Comparison of ENCODE assay signal across 21 cellular contexts in the genomic region with DNA sequence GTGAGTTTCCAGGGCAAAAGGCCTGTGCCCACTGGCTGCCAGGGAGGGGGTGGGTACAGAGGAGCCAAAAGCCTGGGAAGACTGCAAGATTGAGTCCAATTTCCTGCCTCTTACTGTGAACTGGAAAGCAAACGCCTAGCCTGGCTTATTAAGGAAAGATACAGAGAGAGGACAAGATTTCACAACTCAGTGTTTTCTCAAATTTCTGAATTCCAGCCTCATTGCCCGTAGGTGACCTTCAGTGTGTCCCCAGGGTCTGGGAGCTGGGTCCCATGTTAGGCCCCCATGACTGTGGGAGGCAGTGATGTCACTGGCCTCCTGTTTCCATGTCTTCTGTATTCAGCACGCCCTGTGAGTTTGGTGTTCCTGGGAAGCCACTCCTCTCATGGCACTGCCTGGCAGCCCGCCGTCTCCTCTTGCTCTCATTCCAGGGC.
DNase-seq lines count a peak whose midpoint lies in the region; TF ChIP-seq lines count a peak whose summit lies in the region.
"Had no signal": no experiment of that assay in that cellular context is flagged by ENCODE, and none has a peak within 500 bp of the region (broad histone marks: within the 10 kb centered on the region; RNA-seq: fewer than 3 reads in every experiment).

No MANE protein-coding gene starts in this region.

- WGBS in mammary epithelial cell (ENCODE audit: low coverage, missing lambda C conversion rate): 75% methylated on average over 4 of the region's 5 CpGs

- no peak overlapping the region for H3K9ac ChIP-seq in adipocyte (ENCODE audit: low read length)
- H3K9ac ChIP-seq in mammary epithelial cell (ENCODE audit: insufficient read depth, low read length): no peak overlapping the region
- H3K9ac ChIP-seq: KMS-11 had no signal

- peaks cover 7% of the 10 kb centered on the region for H3K4me1 Mint-ChIP-seq in type B pancreatic cell (ENCODE audit: unreplicated experiment)
- H3K4me1 Mint-ChIP-seq: CD4-positive, alpha-beta memory T cell; IgD-negative memory B cell had no signal

- H3K9me3 Mint-ChIP-seq in type B pancreatic cell: no peaks in the 10 kb centered on the region
- H3K9me3 Mint-ChIP-seq: CD4-positive, alpha-beta memory T cell had no signal

- no peak overlapping the region for H3K4me2 ChIP-seq in mammary epithelial cell (ENCODE audit: insufficient read depth, low read depth, low read length)
- H3K4me2 ChIP-seq: KMS-11 had no signal

- no peak for TF ChIP-seq CTCF in mammary epithelial cell (conservative IDR thresholded peaks at IDR 0.05 in 1 of 2, IDR thresholded peaks at IDR 0.05 in 1 of 2; ENCODE audit: extremely low read depth in 1 of 2, insufficient read depth in 1 of 2, low read depth in 1 of 2, low read length in 2 of 2)
- no peak for TF ChIP-seq CTCF in type B pancreatic cell (conservative IDR thresholded peaks at IDR 0.05)

- dilution Hi-C loops in mammary epithelial cell (cut with HindIII; ENCODE audit: low sequenced_read_pairs): no loop called here

- no TSS peak for BruUV-seq in mammary epithelial cell (replicated peaks; lab: Mats Ljungman, UMichigan)

- peaks cover 4% of the 10 kb centered on the region for H3K27me3 Mint-ChIP-seq in type B pancreatic cell

- H3K27ac Mint-ChIP-seq in type B pancreatic cell: peak overlapping the region; percentile 40
- H3K27ac Mint-ChIP-seq: CD4-positive, alpha-beta memory T cell; IgD-negative memory B cell had no signal

- in situ Hi-C loops in mammary epithelial cell (cut with MboI; ENCODE audit: low sequenced_read_pairs in 2 of 2): loop anchor here in 1 of 2 donors (25.0 kb wide), 1 partner anchor 504 kb away; no protein-coding TSS in a partner anchor

- peak overlapping the region; percentile 23 for H2AFZ ChIP-seq in mammary epithelial cell (ENCODE audit: low read depth, low read length)

- DNase-seq in adipocyte (ENCODE audit: low read depth) (peak; percentile 10), mammary epithelial cell (no peak), myocyte (ENCODE audit: low read depth) (peak; percentile 4), type B pancreatic cell (ENCODE audit: extremely low spot score, unreplicated experiment) (no peak), MV-4-11 (lab: John Stamatoyannopoulos, UW) (no peak), H4 (ENCODE audit: low spot score) (no peak), NCI-H226 (no peak)
- no peak for DNase-seq in activated CD4-positive, CD25-positive, alpha-beta regulatory T cell treated with anti-CD3 and anti-CD28 coated beads, Interleukin-2, amount 50 U/mL, for 72 hours
- DNase-seq: Caco-2; CD4-positive, alpha-beta memory T cell; GOT3; NCI-H1092; NCI-H1417 treated with DMSO at 0.1 percent for 48 hours; NCI-H1694 treated with DMSO at 0.1 percent for 48 hours; NCI-H2081 treated with DMSO at 0.1 percent for 48 hours; NCI-H446; NCI-H524 treated with DMSO at 0.1 percent for 48 hours; NCI-H774 had no signal

- H3K4me3 ChIP-seq in adipocyte (ENCODE audit: low read length): no peak overlapping the region
- H3K4me3 ChIP-seq in mammary epithelial cell (replicated peaks in 1 of 3; ENCODE audit: insufficient read depth in 1 of 3, low read depth in 2 of 3, low read length in 3 of 3): no peak overlapping the region
- H3K4me3 ChIP-seq: SJSA1 had no signal

- peaks cover 8% of the 10 kb centered on the region for H3K27me3 ChIP-seq in adipocyte (replicated peaks; ENCODE audit: control insufficient read depth, insufficient read depth, low read length)
- H3K27me3 ChIP-seq in mammary epithelial cell (ENCODE audit: insufficient read depth, low read length): no peaks in the 10 kb centered on the region

- H3K9me3 ChIP-seq in adipocyte (ENCODE audit: control insufficient read depth, low read length) (peaks cover 5% of the 10 kb centered on the region), mammary epithelial cell (replicated peaks; ENCODE audit: insufficient read depth, low read length) (no peaks in the 10 kb centered on the region)
- H3K9me3 ChIP-seq: Caco-2, SJSA1 had no signal

- H3K36me3 Mint-ChIP-seq in type B pancreatic cell: no peaks in the 10 kb centered on the region
- H3K36me3 Mint-ChIP-seq: CD4-positive, alpha-beta memory T cell had no signal

- H3K36me3 ChIP-seq in adipocyte (ENCODE audit: control insufficient read depth, insufficient read depth, low read length, severe bottlenecking): no peaks in the 10 kb centered on the region
- H3K36me3 ChIP-seq in mammary epithelial cell (ENCODE audit: insufficient read depth, low read length): no peaks in the 10 kb centered on the region
- H3K36me3 ChIP-seq: SJSA1 had no signal

- no peak overlapping the region for H3K27ac ChIP-seq in mammary epithelial cell (ENCODE audit: insufficient read depth, low read depth, low read length)
- H3K27ac ChIP-seq: KMS-11, SJSA1 had no signal

- no peaks in the 10 kb centered on the region for H4K20me1 ChIP-seq in mammary epithelial cell (ENCODE audit: insufficient read depth, low read length)

- CTCF ChIA-PET in mammary epithelial cell (lab: Charles Lee; ENCODE audit: low non-redundant PET): interaction anchor here (0.6 kb wide), 1 partner anchor 365 kb away, joined by 4 read pairs; no protein-coding TSS in a partner anchor

- intact Hi-C loops in mammary epithelial cell (cut with micrococcal nuclease): no loop called here

- no peaks in the 10 kb centered on the region for H3K79me2 ChIP-seq in mammary epithelial cell (ENCODE audit: insufficient read depth, low read length)

- H3K4me3 Mint-ChIP-seq in type B pancreatic cell: no peak overlapping the region
- H3K4me3 Mint-ChIP-seq: CD4-positive, alpha-beta memory T cell; IgD-negative memory B cell had no signal

- peaks cover 8% of the 10 kb centered on the region for H3K4me1 ChIP-seq in adipocyte (ENCODE audit: control insufficient read depth, insufficient read depth, low read length)
- H3K4me1 ChIP-seq in mammary epithelial cell (ENCODE audit: insufficient read depth, low read length): peaks cover 42% of the 10 kb centered on the region
- H3K4me1 ChIP-seq: SJSA1 had no signal

Comparison
In these comparisons a context has a peak if more than half of its experiments do, and no peak if none do; other contexts are left out.
1. DNase-seq: peak in adipocyte (single experiment) and myocyte (single experiment); none in mammary epithelial cell (single experiment), type B pancreatic cell (single experiment), MV-4-11 (single experiment), H4 (single experiment), activated CD4-positive, CD25-positive, alpha-beta regulatory T cell treated with anti-CD3 and anti-CD28 coated beads, Interleukin-2, amount 50 U/mL, for 72 hours (single experiment) and NCI-H226 (single experiment).